ENCODE assay signal across 8 cellular contexts in the genomic region with DNA sequence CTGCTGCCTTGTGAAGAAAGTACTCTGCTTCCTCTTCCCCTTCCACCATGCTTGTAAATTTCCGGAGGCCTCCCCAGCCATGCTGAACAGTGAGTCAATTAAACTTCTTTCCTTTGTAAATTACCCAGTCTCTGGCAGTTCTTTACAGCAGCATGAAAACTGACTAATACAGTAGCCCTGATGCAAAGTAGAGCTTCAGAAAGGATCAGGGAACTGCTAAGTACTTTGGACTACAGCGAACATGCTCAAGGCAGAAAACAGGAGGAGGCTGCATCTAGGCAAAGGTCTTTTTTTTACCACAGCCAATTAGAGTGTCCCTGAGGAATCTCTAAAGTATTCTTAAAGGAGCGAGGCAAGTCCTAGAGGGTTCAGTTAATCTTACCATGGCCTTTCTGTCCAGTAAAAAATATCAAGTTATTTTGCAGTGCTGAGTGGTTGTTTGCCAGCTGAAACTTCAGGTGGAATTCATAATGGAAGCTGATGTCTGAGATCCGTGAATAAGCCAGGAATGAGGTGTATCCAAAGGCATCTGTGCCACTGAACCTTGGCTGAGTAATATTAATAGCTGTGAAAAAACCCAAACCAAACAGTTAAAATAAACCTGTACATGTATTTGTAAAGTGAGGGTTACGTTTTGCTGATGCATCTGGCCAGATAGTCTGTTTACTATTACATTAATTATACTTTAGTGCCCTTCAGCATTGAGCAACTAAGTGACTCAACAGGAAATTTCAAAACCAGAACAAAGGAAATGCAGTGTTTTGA.
DNase-seq lines count a peak whose midpoint lies in the region; TF ChIP-seq lines count a peak whose summit lies in the region.

No MANE protein-coding gene starts in this region.

- no peaks in the 10 kb centered on the region for H3K36me3 Mint-ChIP-seq in activated naive CD4-positive, alpha-beta T cell treated with anti-CD3 and anti-CD28 coated beads for 36 hours (ENCODE audit: low read depth)

- H3F3A ChIP-seq in SK-N-SH (replicated peaks; ENCODE audit: insufficient read depth), result peaks cover 40% of the 10 kb centered on the region
- H3F3A ChIP-seq in smooth muscle cell (ENCODE audit: low read depth), result peaks cover 22% of the 10 kb centered on the region

- no peak overlapping the region for H3K27ac Mint-ChIP-seq in activated naive CD4-positive, alpha-beta T cell treated with anti-CD3 and anti-CD28 coated beads for 36 hours

- peaks cover 4% of the 10 kb centered on the region for H3K27me3 Mint-ChIP-seq in activated naive CD4-positive, alpha-beta T cell treated with anti-CD3 and anti-CD28 coated beads for 36 hours (ENCODE audit: low read depth)

- no peak overlapping the region for H3K4me3 Mint-ChIP-seq in activated naive CD4-positive, alpha-beta T cell treated with anti-CD3 and anti-CD28 coated beads for 36 hours

- H3K4me3 ChIP-seq in SK-N-SH (ENCODE audit: low read depth in 2 of 2, low read length in 1 of 2) (peak overlapping the region in 1 of 2 experiments; percentile 21; a peak in 1 of 4 replicates), smooth muscle cell (peak overlapping the region; percentile 39)

- intact Hi-C loops in activated naive CD4-positive, alpha-beta T cell treated with anti-CD3 and anti-CD28 coated beads for 36 hours (cut with micrococcal nuclease), result no loop called here

- POLR2A ChIA-PET in SK-N-SH (lab: Yijun Ruan, JAX), result no interaction called here

- H2AFZ ChIP-seq in SK-N-SH (ENCODE audit: low read depth) (peak overlapping the region; percentile 75), smooth muscle cell (ENCODE audit: low read depth) (no peak overlapping the region)

- no peak for TF ChIP-seq RAD21 in SK-N-SH (IDR thresholded peaks at IDR 0.05; ENCODE audit: low read length)

- TF ChIP-seq CTCF in SK-N-SH (IDR thresholded peaks at IDR 0.05) (no peak), smooth muscle cell (IDR thresholded peaks at IDR 0.05; ENCODE audit: borderline replicate concordance, insufficient read depth, poor library complexity, severe bottlenecking) (no peak)

- H3K27ac ChIP-seq in SK-N-SH (ENCODE audit: low read depth in 2 of 2, low read length in 1 of 2) (peak overlapping the region; percentile 74 to 92), smooth muscle cell (ENCODE audit: low read depth) (peak overlapping the region; percentile 99)

- H3K79me2 ChIP-seq in SK-N-SH (ENCODE audit: insufficient read depth), result no peaks in the 10 kb centered on the region
- peaks cover 8% of the 10 kb centered on the region for H3K79me2 ChIP-seq in smooth muscle cell (ENCODE audit: low read depth)

- H3K36me3 ChIP-seq in SK-N-SH (replicated peaks in 1 of 2; ENCODE audit: control insufficient read depth in 1 of 2, insufficient read depth in 2 of 2, low read length in 1 of 2) (no peaks in the 10 kb centered on the region), smooth muscle cell (ENCODE audit: low read depth) (no peaks in the 10 kb centered on the region)

- peak; percentile 69 to 70 for TF ChIP-seq EP300 in SK-N-SH (IDR thresholded peaks at IDR 0.05; ENCODE audit: borderline replicate concordance in 1 of 2, low read depth in 1 of 2, low read length in 1 of 2)

- H3K4me1 Mint-ChIP-seq in activated naive CD4-positive, alpha-beta T cell treated with anti-CD3 and anti-CD28 coated beads for 36 hours (ENCODE audit: low read depth), result no peaks in the 10 kb centered on the region

- peak overlapping the region; percentile 64 for H3K4me2 ChIP-seq in SK-N-SH
- H3K4me2 ChIP-seq in smooth muscle cell, result peak overlapping the region; percentile 83

- H3K9me2 ChIP-seq in SK-N-SH, result no peaks in the 10 kb centered on the region

- H3K4me1 ChIP-seq in SK-N-SH (ENCODE audit: control insufficient read depth in 1 of 2, insufficient read depth in 2 of 2, low read depth in 1 of 2, low read length in 1 of 2), result peaks cover 38 to 49% of the 10 kb centered on the region in 2 experiments
- peaks cover 28% of the 10 kb centered on the region for H3K4me1 ChIP-seq in smooth muscle cell (ENCODE audit: low read depth)

- H3K9ac ChIP-seq in SK-N-SH, result peak overlapping the region; percentile 22; the same call in 1 of the 2 replicates
- H3K9ac ChIP-seq in smooth muscle cell (ENCODE audit: low read depth), result peak overlapping the region; percentile 91

- WGBS in SK-N-SH (ENCODE audit: low lambda C conversion rate), result 35% methylated on average over 5 of the region's 5 CpGs
- whole genome bisulfite sequencing in smooth muscle cell (ENCODE audit: low lambda C conversion rate), result 1% methylated on average over 5 of the region's 5 CpGs

- no peaks in the 10 kb centered on the region for H4K20me1 ChIP-seq in SK-N-SH (ENCODE audit: insufficient read depth)
- no peaks in the 10 kb centered on the region for H4K20me1 ChIP-seq in smooth muscle cell (ENCODE audit: low read depth)

- CTCF ChIA-PET in SK-N-SH (lab: Yijun Ruan, JAX), result interaction anchor here (0.6 to 8.1 kb wide), 5 partner anchors 10 to 499 kb away, joined by 3 to 120 read pairs (median 3); no protein-coding TSS in a partner anchor
- CTCF ChIA-PET in activated naive CD4-positive, alpha-beta T cell treated with anti-CD3 and anti-CD28 coated beads for 36 hours (lab: Charles Lee), result interaction anchor here (1.2 kb wide), 1 partner anchor 10 kb away, joined by 4 read pairs; no protein-coding TSS in a partner anchor

- H3K27me3 ChIP-seq in SK-N-SH (ENCODE audit: insufficient read depth) (no peaks in the 10 kb centered on the region), smooth muscle cell (ENCODE audit: low read depth) (no peaks in the 10 kb centered on the region)

- H3K9me3 ChIP-seq in SK-N-SH (no peaks in the 10 kb centered on the region), smooth muscle cell (replicated peaks; ENCODE audit: low read depth) (no peaks in the 10 kb centered on the region)

- H3K9me3 Mint-ChIP-seq in activated naive CD4-positive, alpha-beta T cell treated with anti-CD3 and anti-CD28 coated beads for 36 hours, result no peaks in the 10 kb centered on the region

- DNase-seq in HK-2 (ENCODE audit: unreplicated experiment) (peak; percentile 13), SK-N-SH (peak; percentile 4), foreskin melanocyte (peak; percentile 39), smooth muscle cell (lab: John Stamatoyannopoulos, UW; ENCODE audit: unreplicated experiment) (no peak), superior temporal gyrus (ENCODE audit: extremely low spot score) (no peak), hypothalamus (lab: John Stamatoyannopoulos, UW) (no peak), DMS79 treated with DMSO at 0.1 percent for 48 hours (lab: John Stamatoyannopoulos, UW) (no peak)
- DNase-seq in activated naive CD4-positive, alpha-beta T cell treated with anti-CD3 and anti-CD28 coated beads for 36 hours, result no peak

TF ChIP-seq in SK-N-SH, 30 proteins besides CTCF, POLR2A, EP300 and RAD21 (continues in another document):
- TF ChIP-seq RCOR1 (IDR thresholded peaks at IDR 0.05; ENCODE audit: low read length) (peak; percentile 53; the same call in 1 of the 2 replicates), PBX3 (IDR thresholded peaks at IDR 0.05) (peak; percentile 52; the same call in 1 of the 2 replicates), JUND (IDR thresholded peaks at IDR 0.05) (peak; percentile 64), FOSL2 (IDR thresholded peaks at IDR 0.05; ENCODE audit: borderline replicate concordance, low read depth) (peak; percentile 70), ELF1 (IDR thresholded peaks at IDR 0.05) (no peak), RXRA (IDR thresholded peaks at IDR 0.05; ENCODE audit: borderline replicate concordance, low read depth) (0 out of 2 replicates have a peak, but pooled peaks have one; percentile 36), NFIC (IDR thresholded peaks at IDR 0.05; ENCODE audit: borderline replicate concordance) (peak; percentile 54; the same call in 1 of the 2 replicates), MEF2A (IDR thresholded peaks at IDR 0.05; ENCODE audit: borderline replicate concordance, low read depth) (0 out of 2 replicates have a peak, but pooled peaks have one; percentile 8), POLR2AphosphoS5 (IDR thresholded peaks at IDR 0.05; ENCODE audit: low read depth, low read length) (peak; percentile 51; the same call in 1 of the 2 replicates), TAF1 (IDR thresholded peaks at IDR 0.05; ENCODE audit: borderline replicate concordance, low read depth, low read length) (no peak), CHD2 (IDR thresholded peaks at IDR 0.05; ENCODE audit: low read length, partially characterized antibody) (peak; percentile 47), FOXM1 (IDR thresholded peaks at IDR 0.05; ENCODE audit: low read depth) (0 out of 2 replicates have a peak, but pooled peaks have one; percentile 28), TCF12 (IDR thresholded peaks at IDR 0.05) (peak; percentile 87), YY1 (IDR thresholded peaks at IDR 0.05; ENCODE audit: low read depth) (peak; percentile 31; the same call in 1 of the 2 replicates), TEAD4 (IDR thresholded peaks at IDR 0.05; ENCODE audit: borderline replicate concordance, insufficient read depth) (0 out of 2 replicates have a peak, but pooled peaks have one; percentile 27)
- TF ChIP-seq, protein P1, sequence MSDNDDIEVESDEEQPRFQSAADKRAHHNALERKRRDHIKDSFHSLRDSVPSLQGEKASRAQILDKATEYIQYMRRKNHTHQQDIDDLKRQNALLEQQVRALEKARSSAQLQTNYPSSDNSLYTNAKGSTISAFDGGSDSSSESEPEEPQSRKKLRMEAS (IDR thresholded peaks at IDR 0.05; ENCODE audit: low read depth), result no peak
- TF ChIP-seq, protein P2, sequence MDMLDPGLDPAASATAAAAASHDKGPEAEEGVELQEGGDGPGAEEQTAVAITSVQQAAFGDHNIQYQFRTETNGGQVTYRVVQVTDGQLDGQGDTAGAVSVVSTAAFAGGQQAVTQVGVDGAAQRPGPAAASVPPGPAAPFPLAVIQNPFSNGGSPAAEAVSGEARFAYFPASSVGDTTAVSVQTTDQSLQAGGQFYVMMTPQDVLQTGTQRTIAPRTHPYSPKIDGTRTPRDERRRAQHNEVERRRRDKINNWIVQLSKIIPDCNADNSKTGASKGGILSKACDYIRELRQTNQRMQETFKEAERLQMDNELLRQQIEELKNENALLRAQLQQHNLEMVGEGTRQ (IDR thresholded peaks at IDR 0.05; ENCODE audit: borderline replicate concordance, low read depth, low read length), result no peak

Comparison
In these comparisons a context has a peak if more than half of its experiments do, and no peak if none do; other contexts are left out.
1. DNase-seq: peak in HK-2 (single experiment), SK-N-SH (single experiment) and foreskin melanocyte (single experiment); none in smooth muscle cell (single experiment), activated naive CD4-positive, alpha-beta T cell treated with anti-CD3 and anti-CD28 coated beads for 36 hours (single experiment), superior temporal gyrus (single experiment), hypothalamus (0 of 51) and DMS79 treated with DMSO at 0.1 percent for 48 hours (single experiment).